1 cellular context compared by ENCODE assay signal in the genomic region with DNA sequence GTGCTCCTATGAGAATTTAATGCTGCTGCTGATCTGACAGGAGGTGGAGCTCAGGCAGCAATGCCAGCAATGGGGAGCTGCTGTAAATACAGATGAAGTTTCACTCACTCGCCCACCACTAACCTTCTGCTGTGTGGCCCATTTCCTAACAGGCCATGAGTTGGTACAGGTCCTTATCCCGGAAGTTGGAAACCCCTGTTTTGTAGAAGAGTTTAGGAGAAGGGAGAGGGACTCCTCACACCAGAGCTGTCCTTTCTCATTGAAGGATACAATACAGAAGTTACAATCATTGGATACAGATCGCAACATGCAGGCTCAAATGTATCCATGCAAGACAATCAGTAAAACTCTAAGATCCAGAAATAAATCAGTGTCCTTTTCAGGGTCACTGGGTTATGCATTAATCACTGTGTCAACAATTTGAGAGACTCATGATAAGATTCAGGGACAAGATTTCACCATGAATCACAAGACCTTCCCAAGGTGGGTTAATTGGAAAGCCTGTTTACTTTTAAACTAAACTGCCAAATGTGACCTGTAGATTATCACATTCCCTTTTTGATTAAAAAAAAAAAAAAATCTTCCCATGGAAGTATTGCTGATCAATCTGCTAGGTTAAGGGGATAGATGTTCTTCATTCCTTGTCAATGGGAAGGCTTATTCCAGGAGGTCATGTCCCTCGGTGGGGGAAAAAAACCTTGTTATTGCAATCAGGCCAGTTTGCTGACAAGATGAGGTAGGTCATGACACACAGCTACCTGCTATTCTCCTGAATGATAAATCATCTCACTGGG.
TF ChIP-seq lines count a peak whose summit lies in the region.

No MANE protein-coding gene starts in this region.

TF ChIP-seq in HepG2, 621 proteins besides CTCF, POLR2A, EP300 and RAD21 (continued from another document and continues in another):
- TF ChIP-seq DPF2 (CRISPR knock-in tag; IDR thresholded peaks at IDR 0.05; ENCODE audit: borderline replicate concordance, low read depth) = no peak
- TF ChIP-seq ZNF33B (CRISPR knock-in tag; IDR thresholded peaks at IDR 0.05) = no peak
- peak; percentile 77 for TF ChIP-seq PITX1 (CRISPR knock-in tag; IDR thresholded peaks at IDR 0.05)
- TF ChIP-seq ZNF747 (CRISPR knock-in tag; IDR thresholded peaks at IDR 0.05; ENCODE audit: borderline replicate concordance) = no peak
- no peak for TF ChIP-seq ZNF12 (CRISPR knock-in tag; IDR thresholded peaks at IDR 0.05)
- TF ChIP-seq SMYD3 (CRISPR knock-in tag; IDR thresholded peaks at IDR 0.05) = no peak
- TF ChIP-seq BRD4 (CRISPR knock-in tag; IDR thresholded peaks at IDR 0.05) = no peak
- no peak for TF ChIP-seq CENPT (CRISPR knock-in tag; IDR thresholded peaks at IDR 0.05; ENCODE audit: low read depth)
- no peak; the same call in 1 of the 2 replicates for TF ChIP-seq ZNF607 (CRISPR knock-in tag; IDR thresholded peaks at IDR 0.05; ENCODE audit: borderline replicate concordance)
- TF ChIP-seq, protein P1, sequence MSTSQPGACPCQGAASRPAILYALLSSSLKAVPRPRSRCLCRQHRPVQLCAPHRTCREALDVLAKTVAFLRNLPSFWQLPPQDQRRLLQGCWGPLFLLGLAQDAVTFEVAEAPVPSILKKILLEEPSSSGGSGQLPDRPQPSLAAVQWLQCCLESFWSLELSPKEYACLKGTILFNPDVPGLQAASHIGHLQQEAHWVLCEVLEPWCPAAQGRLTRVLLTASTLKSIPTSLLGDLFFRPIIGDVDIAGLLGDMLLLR (CRISPR knock-in tag; IDR thresholded peaks at IDR 0.05) = no peak
- TF ChIP-seq NFRKB (IDR thresholded peaks at IDR 0.05) = no peak
- TF ChIP-seq ZNF788 (CRISPR knock-in tag; IDR thresholded peaks at IDR 0.05; ENCODE audit: borderline replicate concordance) = no peak
- no peak for TF ChIP-seq AKAP8 (CRISPR knock-in tag; IDR thresholded peaks at IDR 0.05)
- TF ChIP-seq, protein P2, sequence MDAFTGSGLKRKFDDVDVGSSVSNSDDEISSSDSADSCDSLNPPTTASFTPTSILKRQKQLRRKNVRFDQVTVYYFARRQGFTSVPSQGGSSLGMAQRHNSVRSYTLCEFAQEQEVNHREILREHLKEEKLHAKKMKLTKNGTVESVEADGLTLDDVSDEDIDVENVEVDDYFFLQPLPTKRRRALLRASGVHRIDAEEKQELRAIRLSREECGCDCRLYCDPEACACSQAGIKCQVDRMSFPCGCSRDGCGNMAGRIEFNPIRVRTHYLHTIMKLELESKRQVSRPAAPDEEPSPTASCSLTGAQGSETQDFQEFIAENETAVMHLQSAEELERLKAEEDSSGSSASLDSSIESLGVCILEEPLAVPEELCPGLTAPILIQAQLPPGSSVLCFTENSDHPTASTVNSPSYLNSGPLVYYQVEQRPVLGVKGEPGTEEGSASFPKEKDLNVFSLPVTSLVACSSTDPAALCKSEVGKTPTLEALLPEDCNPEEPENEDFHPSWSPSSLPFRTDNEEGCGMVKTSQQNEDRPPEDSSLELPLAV (CRISPR knock-in tag; conservative IDR thresholded peaks at IDR 0.05; ENCODE audit: low read depth) = no peak
- no peak for TF ChIP-seq FOXC1 (CRISPR knock-in tag; IDR thresholded peaks at IDR 0.05; ENCODE audit: borderline replicate concordance)
- TF ChIP-seq ARHGAP35 (CRISPR knock-in tag; IDR thresholded peaks at IDR 0.05; ENCODE audit: borderline replicate concordance) = no peak
- no peak for TF ChIP-seq TCF12 (IDR thresholded peaks at IDR 0.05)
- no peak for TF ChIP-seq TCF12 (CRISPR knock-in tag; IDR thresholded peaks at IDR 0.05)
- TF ChIP-seq ZBTB8A (CRISPR knock-in tag; IDR thresholded peaks at IDR 0.05; ENCODE audit: borderline replicate concordance, low read depth) = no peak
- TF ChIP-seq ZNF468 (CRISPR knock-in tag; IDR thresholded peaks at IDR 0.05) = no peak
- TF ChIP-seq KDM2A (CRISPR knock-in tag; IDR thresholded peaks at IDR 0.05; ENCODE audit: borderline replicate concordance, low read depth) = no peak
- TF ChIP-seq CBX1 (IDR thresholded peaks at IDR 0.05; ENCODE audit: low read depth) = no peak
- TF ChIP-seq, protein P3, sequence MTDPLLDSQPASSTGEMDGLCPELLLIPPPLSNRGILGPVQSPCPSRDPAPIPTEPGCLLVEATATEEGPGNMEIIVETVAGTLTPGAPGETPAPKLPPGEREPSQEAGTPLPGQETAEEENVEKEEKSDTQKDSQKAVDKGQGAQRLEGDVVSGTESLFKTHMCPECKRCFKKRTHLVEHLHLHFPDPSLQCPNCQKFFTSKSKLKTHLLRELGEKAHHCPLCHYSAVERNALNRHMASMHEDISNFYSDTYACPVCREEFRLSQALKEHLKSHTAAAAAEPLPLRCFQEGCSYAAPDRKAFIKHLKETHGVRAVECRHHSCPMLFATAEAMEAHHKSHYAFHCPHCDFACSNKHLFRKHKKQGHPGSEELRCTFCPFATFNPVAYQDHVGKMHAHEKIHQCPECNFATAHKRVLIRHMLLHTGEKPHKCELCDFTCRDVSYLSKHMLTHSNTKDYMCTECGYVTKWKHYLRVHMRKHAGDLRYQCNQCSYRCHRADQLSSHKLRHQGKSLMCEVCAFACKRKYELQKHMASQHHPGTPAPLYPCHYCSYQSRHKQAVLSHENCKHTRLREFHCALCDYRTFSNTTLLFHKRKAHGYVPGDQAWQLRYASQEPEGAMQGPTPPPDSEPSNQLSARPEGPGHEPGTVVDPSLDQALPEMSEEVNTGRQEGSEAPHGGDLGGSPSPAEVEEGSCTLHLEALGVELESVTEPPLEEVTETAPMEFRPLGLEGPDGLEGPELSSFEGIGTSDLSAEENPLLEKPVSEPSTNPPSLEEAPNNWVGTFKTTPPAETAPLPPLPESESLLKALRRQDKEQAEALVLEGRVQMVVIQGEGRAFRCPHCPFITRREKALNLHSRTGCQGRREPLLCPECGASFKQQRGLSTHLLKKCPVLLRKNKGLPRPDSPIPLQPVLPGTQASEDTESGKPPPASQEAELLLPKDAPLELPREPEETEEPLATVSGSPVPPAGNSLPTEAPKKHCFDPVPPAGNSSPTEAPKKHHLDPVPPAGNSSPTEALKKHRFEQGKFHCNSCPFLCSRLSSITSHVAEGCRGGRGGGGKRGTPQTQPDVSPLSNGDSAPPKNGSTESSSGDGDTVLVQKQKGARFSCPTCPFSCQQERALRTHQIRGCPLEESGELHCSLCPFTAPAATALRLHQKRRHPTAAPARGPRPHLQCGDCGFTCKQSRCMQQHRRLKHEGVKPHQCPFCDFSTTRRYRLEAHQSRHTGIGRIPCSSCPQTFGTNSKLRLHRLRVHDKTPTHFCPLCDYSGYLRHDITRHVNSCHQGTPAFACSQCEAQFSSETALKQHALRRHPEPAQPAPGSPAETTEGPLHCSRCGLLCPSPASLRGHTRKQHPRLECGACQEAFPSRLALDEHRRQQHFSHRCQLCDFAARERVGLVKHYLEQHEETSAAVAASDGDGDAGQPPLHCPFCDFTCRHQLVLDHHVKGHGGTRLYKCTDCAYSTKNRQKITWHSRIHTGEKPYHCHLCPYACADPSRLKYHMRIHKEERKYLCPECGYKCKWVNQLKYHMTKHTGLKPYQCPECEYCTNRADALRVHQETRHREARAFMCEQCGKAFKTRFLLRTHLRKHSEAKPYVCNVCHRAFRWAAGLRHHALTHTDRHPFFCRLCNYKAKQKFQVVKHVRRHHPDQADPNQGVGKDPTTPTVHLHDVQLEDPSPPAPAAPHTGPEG (CRISPR knock-in tag; IDR thresholded peaks at IDR 0.05) = 0 out of 2 replicates have a peak, but pooled peaks have one; percentile 52
- TF ChIP-seq, protein P4, sequence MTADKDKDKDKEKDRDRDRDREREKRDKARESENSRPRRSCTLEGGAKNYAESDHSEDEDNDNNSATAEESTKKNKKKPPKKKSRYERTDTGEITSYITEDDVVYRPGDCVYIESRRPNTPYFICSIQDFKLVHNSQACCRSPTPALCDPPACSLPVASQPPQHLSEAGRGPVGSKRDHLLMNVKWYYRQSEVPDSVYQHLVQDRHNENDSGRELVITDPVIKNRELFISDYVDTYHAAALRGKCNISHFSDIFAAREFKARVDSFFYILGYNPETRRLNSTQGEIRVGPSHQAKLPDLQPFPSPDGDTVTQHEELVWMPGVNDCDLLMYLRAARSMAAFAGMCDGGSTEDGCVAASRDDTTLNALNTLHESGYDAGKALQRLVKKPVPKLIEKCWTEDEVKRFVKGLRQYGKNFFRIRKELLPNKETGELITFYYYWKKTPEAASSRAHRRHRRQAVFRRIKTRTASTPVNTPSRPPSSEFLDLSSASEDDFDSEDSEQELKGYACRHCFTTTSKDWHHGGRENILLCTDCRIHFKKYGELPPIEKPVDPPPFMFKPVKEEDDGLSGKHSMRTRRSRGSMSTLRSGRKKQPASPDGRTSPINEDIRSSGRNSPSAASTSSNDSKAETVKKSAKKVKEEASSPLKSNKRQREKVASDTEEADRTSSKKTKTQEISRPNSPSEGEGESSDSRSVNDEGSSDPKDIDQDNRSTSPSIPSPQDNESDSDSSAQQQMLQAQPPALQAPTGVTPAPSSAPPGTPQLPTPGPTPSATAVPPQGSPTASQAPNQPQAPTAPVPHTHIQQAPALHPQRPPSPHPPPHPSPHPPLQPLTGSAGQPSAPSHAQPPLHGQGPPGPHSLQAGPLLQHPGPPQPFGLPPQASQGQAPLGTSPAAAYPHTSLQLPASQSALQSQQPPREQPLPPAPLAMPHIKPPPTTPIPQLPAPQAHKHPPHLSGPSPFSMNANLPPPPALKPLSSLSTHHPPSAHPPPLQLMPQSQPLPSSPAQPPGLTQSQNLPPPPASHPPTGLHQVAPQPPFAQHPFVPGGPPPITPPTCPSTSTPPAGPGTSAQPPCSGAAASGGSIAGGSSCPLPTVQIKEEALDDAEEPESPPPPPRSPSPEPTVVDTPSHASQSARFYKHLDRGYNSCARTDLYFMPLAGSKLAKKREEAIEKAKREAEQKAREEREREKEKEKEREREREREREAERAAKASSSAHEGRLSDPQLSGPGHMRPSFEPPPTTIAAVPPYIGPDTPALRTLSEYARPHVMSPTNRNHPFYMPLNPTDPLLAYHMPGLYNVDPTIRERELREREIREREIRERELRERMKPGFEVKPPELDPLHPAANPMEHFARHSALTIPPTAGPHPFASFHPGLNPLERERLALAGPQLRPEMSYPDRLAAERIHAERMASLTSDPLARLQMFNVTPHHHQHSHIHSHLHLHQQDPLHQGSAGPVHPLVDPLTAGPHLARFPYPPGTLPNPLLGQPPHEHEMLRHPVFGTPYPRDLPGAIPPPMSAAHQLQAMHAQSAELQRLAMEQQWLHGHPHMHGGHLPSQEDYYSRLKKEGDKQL (CRISPR knock-in tag; IDR thresholded peaks at IDR 0.05; ENCODE audit: low read depth) = peak; percentile 85; the same call in 1 of the 2 replicates
- TF ChIP-seq NR3C1 (CRISPR knock-in tag; IDR thresholded peaks at IDR 0.05) = no peak
- no peak for TF ChIP-seq ARNT2 (CRISPR knock-in tag; IDR thresholded peaks at IDR 0.05; ENCODE audit: low read depth)
- TF ChIP-seq, protein P5, sequence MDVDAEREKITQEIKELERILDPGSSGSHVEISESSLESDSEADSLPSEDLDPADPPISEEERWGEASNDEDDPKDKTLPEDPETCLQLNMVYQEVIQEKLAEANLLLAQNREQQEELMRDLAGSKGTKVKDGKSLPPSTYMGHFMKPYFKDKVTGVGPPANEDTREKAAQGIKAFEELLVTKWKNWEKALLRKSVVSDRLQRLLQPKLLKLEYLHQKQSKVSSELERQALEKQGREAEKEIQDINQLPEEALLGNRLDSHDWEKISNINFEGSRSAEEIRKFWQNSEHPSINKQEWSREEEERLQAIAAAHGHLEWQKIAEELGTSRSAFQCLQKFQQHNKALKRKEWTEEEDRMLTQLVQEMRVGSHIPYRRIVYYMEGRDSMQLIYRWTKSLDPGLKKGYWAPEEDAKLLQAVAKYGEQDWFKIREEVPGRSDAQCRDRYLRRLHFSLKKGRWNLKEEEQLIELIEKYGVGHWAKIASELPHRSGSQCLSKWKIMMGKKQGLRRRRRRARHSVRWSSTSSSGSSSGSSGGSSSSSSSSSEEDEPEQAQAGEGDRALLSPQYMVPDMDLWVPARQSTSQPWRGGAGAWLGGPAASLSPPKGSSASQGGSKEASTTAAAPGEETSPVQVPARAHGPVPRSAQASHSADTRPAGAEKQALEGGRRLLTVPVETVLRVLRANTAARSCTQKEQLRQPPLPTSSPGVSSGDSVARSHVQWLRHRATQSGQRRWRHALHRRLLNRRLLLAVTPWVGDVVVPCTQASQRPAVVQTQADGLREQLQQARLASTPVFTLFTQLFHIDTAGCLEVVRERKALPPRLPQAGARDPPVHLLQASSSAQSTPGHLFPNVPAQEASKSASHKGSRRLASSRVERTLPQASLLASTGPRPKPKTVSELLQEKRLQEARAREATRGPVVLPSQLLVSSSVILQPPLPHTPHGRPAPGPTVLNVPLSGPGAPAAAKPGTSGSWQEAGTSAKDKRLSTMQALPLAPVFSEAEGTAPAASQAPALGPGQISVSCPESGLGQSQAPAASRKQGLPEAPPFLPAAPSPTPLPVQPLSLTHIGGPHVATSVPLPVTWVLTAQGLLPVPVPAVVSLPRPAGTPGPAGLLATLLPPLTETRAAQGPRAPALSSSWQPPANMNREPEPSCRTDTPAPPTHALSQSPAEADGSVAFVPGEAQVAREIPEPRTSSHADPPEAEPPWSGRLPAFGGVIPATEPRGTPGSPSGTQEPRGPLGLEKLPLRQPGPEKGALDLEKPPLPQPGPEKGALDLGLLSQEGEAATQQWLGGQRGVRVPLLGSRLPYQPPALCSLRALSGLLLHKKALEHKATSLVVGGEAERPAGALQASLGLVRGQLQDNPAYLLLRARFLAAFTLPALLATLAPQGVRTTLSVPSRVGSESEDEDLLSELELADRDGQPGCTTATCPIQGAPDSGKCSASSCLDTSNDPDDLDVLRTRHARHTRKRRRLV (CRISPR knock-in tag; IDR thresholded peaks at IDR 0.05) = no peak
- TF ChIP-seq ZBTB7B (CRISPR knock-in tag; IDR thresholded peaks at IDR 0.05) = no peak
- TF ChIP-seq IRX3 (CRISPR knock-in tag; IDR thresholded peaks at IDR 0.05; ENCODE audit: borderline replicate concordance, low read depth) = no peak
- TF ChIP-seq HMGXB3 (CRISPR knock-in tag; IDR thresholded peaks at IDR 0.05; ENCODE audit: borderline replicate concordance) = no peak
- no peak for TF ChIP-seq RBM39 (IDR thresholded peaks at IDR 0.05; ENCODE audit: low read depth, low read length, poor library complexity, severe bottlenecking)
